Comparison of ENCODE assay signal across 26 cellular contexts in the genomic region with DNA sequence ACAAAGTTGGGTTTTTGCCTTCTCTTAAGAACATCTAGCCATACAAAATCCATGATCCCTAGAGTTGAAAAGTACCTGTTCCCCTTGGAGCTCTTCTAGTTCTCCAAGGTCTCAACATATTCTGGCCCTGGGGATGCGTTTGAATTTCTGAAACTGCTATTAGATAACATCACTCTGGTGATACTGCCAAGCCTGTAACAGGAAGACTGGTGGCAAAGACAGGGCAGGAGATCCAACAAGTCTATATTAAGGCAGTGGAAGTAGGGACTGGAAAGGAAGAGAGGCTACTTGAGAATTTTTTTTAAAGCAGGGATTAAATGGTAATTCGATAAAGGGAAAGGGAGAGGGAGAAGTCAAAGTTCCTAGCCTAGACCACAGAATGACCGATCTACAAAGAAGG.
"Had no signal": no experiment of that assay in that cellular context is flagged by ENCODE, and none has a peak within 500 bp of the region (broad histone marks: within the 10 kb centered on the region; RNA-seq: fewer than 3 reads in every experiment).

No MANE protein-coding gene starts in this region.

- H3K27ac ChIP-seq: coronary artery, neutrophil, prostate gland, sigmoid colon, thoracic aorta had no signal

- H3K4me3 ChIP-seq: coronary artery, esophagus squamous epithelium, lung, prostate gland, sigmoid colon, spleen, thoracic aorta, tibial nerve, upper lobe of left lung had no signal

- H3K4me1 ChIP-seq: prostate gland had no signal

- H3K9me3 Mint-ChIP-seq: immature natural killer cell; memory B cell; natural killer cell; stimulated activated memory B cell treated with anti-CD40 and anti-IgM and Interleukin-4, amounts not matched to agents 10 μg/mL and 1 μg/mL and 100 μg/mL, for 72 hours had no signal

- H3K27ac Mint-ChIP-seq: immature natural killer cell; memory B cell; natural killer cell; stimulated activated memory B cell treated with anti-CD40 and anti-IgM and Interleukin-4, amounts not matched to agents 10 μg/mL and 1 μg/mL and 100 μg/mL, for 72 hours had no signal

- H3K4me3 Mint-ChIP-seq: immature natural killer cell; memory B cell; natural killer cell; neural crest cell; stimulated activated memory B cell treated with anti-CD40 and anti-IgM and Interleukin-4, amounts not matched to agents 10 μg/mL and 1 μg/mL and 100 μg/mL, for 72 hours had no signal

- H3K9me3 ChIP-seq: esophagus squamous epithelium, neutrophil, prostate gland, sigmoid colon, spleen, thoracic aorta, tibial nerve, upper lobe of left lung had no signal

- ATAC-seq: natural killer cell; right cardiac atrium; stimulated activated memory B cell treated with anti-CD40 and anti-IgM and Interleukin-4, amounts not matched to agents 10 μg/mL and 1 μg/mL and 100 μg/mL, for 72 hours; stimulated activated naive CD8-positive, alpha-beta T cell treated with anti-CD3 and anti-CD28 coated beads, Interleukin-15, Interleukin-2, amounts not matched to agents 100 U/mL and 50 U/mL, for 24 hours had no signal

- H3K27me3 ChIP-seq: esophagus squamous epithelium, neutrophil, sigmoid colon, spleen, tibial nerve, upper lobe of left lung had no signal

- H3K4me1 Mint-ChIP-seq: immature natural killer cell; memory B cell; natural killer cell; stimulated activated memory B cell treated with anti-CD40 and anti-IgM and Interleukin-4, amounts not matched to agents 10 μg/mL and 1 μg/mL and 100 μg/mL, for 72 hours had no signal

- H3K36me3 ChIP-seq: esophagus squamous epithelium, neutrophil, prostate gland, sigmoid colon, spleen, thoracic aorta, tibial nerve, upper lobe of left lung had no signal

- DNase-seq: dermis blood vessel endothelial cell; effector memory CD4-positive, alpha-beta T cell; erythroblast; esophagus squamous epithelium; foreskin melanocyte; glutamatergic neuron; hypothalamus; immature natural killer cell; islet precursor cell; natural killer cell; right cardiac atrium; sigmoid colon; spleen; stimulated activated CD4-positive, alpha-beta T cell treated with anti-CD3 and anti-CD28 coated beads, Interleukin-4, amount 100 ng/mL, for 4 hours; stimulated activated naive CD8-positive, alpha-beta T cell treated with anti-CD3 and anti-CD28 coated beads, Interleukin-15, Interleukin-2, amounts not matched to agents 100 U/mL and 50 U/mL, for 24 hours; substantia nigra; upper lobe of left lung had no signal

- H3K36me3 Mint-ChIP-seq: immature natural killer cell; memory B cell; natural killer cell; stimulated activated memory B cell treated with anti-CD40 and anti-IgM and Interleukin-4, amounts not matched to agents 10 μg/mL and 1 μg/mL and 100 μg/mL, for 72 hours had no signal
